ENCODE assay signal across 8 cellular contexts in the genomic region with DNA sequence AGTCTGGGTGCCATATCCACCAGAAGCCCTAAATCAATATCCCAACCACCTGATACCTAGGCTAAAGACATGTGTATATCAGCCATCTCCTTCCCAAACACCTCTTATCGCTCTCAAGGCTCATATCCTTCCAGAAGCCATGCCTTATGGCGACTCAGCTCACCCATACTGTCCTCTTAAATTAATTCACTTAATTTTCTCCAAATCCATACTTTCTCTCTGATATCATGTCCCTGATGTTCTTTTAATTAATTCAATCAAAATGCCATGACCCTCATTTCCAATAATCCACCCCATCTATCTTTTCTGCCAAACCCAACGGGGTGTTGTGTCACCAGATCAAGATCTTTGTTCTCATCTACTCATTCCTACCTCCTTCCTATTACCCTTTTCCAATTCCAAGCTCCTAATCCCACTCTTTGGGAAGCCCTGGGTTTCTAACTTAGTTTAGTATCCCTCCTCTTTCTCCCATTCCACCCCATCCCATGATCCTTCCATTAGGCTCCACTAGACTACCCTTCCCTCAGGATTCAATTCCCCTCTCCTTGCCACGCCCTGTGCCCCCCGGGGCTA. TPM values are rescaled to one million over a fixed set of nuclear protein-coding genes. Genes with fewer than 3 reads are reported as not detected.
DNase-seq lines count a peak whose midpoint lies in the region; ATAC-seq, FAIRE-seq and TF ChIP-seq lines count a peak whose summit lies in the region.

No MANE protein-coding gene starts in this region.

- DNase-seq in right atrium auricular region (ENCODE audit: low spot score) (no peak), left cardiac atrium (no peak), breast epithelium (ENCODE audit: low spot score in 2 of 2) (no peak), urothelium cell line (ENCODE audit: low spot score) (no peak), GM03348 (ENCODE audit: low spot score) (no peak)

- TF ChIP-seq CTCF in right atrium auricular region (IDR thresholded peaks at IDR 0.05): no peak
- TF ChIP-seq CTCF in breast epithelium (IDR thresholded peaks at IDR 0.05): no peak

- H3K9me3 ChIP-seq in right atrium auricular region (no peaks in the 10 kb centered on the region), breast epithelium (no peaks in the 10 kb centered on the region), mononuclear cell (ENCODE audit: low read depth, low read length) (no peaks in the 10 kb centered on the region)

- H3K27me3 ChIP-seq in right atrium auricular region (no peaks in the 10 kb centered on the region), breast epithelium (no peaks in the 10 kb centered on the region), mononuclear cell (ENCODE audit: insufficient read depth, low read length) (no peaks in the 10 kb centered on the region)

- H3K36me3 ChIP-seq in right atrium auricular region (no peaks in the 10 kb centered on the region), breast epithelium (no peaks in the 10 kb centered on the region)

- peak overlapping the region; percentile 58 to 67 for H3K4me3 ChIP-seq in right atrium auricular region
- H3K4me3 ChIP-seq in breast epithelium: peak overlapping the region; percentile 56 to 72 (median 60)
- peak overlapping the region; percentile 79 for H3K4me3 ChIP-seq in mononuclear cell (ENCODE audit: low read length)

- H3K27ac ChIP-seq in right atrium auricular region: peak overlapping the region; percentile 91 to 93
- H3K27ac ChIP-seq in breast epithelium: peak overlapping the region; percentile 94

- H3K4me1 ChIP-seq in right atrium auricular region (peaks cover 0 to 40% of the 10 kb centered on the region in 2 donors), breast epithelium (no peaks in the 10 kb centered on the region), mononuclear cell (ENCODE audit: insufficient read depth, low read length) (peaks cover 40% of the 10 kb centered on the region)

- no peak for FAIRE-seq in urothelium cell line (lab: Jason Lieb, UNC)

- intact Hi-C loops in left cardiac atrium (cut with DNase I): loop anchor here in 1 of 2 donors (5.0 kb wide), 2 partner anchors 47 to 83 kb away; no protein-coding TSS in a partner anchor
- intact Hi-C loops in breast epithelium (cut with DNase I; ENCODE audit: low total_unique reads): no loop called here

- no peak for TF ChIP-seq POLR2A in breast epithelium (IDR thresholded peaks at IDR 0.05)

- ATAC-seq in left cardiac atrium (no peak), GM21390 (IDR thresholded peaks at IDR 0.05; ENCODE audit: unreplicated experiment) (no peak), GM21526 (IDR thresholded peaks at IDR 0.05; ENCODE audit: low FRiP score, unreplicated experiment) (no peak)

RNA-seq across cellular contexts. Expression of gene ATF7, which starts 0.7 kb away (rescaled TPM):
- total RNA-seq in right atrium auricular region: 10 to 100 TPM; 22.1 to 24.7 TPM
- total RNA-seq in left cardiac atrium: 10 to 100 TPM; 30.1 to 34.7 TPM
- 10 to 100 TPM; 31.4 to 34.1 (median 33.4) TPM for total RNA-seq in breast epithelium
- total RNA-seq in mononuclear cell: 8.0 TPM

RNA-seq across cellular contexts. Expression of gene ATP5MC2, which starts 50.4 kb away (rescaled TPM):
- total RNA-seq in right atrium auricular region (100 to 1,000 TPM; 481 to 659 TPM), left cardiac atrium (100 to 1,000 TPM; 416 TPM), breast epithelium (100 to 1,000 TPM; 286 to 394 (median 306) TPM), mononuclear cell (149 TPM)
